1 cellular context compared by ENCODE assay signal in the genomic region with DNA sequence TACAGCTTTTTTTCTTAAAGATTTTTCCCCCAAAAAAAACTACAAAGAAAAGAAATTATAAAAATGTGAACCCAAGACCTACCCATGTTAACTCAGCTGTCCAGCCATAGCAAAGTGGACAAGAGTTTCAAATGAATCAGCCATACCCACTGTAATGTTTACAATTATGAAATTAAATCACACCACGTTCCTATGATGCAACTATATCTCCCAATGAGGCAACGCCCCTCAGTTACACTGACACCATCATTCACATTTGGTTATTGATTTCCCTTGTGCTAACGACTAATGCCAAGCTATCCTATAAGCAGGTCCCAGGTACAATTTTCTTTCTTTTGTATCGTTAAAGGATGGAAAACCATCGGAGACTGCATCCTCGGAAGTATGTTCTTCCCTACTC.
A peak's percentile ranks its signal among the peaks of the same experiment; 100 is the strongest.
TF ChIP-seq lines count a peak whose summit lies in the region.

No MANE protein-coding gene starts in this region.

TF ChIP-seq in WTC11, 78 proteins besides CTCF, POLR2A, EP300 and RAD21:
- TF ChIP-seq, protein P1, sequence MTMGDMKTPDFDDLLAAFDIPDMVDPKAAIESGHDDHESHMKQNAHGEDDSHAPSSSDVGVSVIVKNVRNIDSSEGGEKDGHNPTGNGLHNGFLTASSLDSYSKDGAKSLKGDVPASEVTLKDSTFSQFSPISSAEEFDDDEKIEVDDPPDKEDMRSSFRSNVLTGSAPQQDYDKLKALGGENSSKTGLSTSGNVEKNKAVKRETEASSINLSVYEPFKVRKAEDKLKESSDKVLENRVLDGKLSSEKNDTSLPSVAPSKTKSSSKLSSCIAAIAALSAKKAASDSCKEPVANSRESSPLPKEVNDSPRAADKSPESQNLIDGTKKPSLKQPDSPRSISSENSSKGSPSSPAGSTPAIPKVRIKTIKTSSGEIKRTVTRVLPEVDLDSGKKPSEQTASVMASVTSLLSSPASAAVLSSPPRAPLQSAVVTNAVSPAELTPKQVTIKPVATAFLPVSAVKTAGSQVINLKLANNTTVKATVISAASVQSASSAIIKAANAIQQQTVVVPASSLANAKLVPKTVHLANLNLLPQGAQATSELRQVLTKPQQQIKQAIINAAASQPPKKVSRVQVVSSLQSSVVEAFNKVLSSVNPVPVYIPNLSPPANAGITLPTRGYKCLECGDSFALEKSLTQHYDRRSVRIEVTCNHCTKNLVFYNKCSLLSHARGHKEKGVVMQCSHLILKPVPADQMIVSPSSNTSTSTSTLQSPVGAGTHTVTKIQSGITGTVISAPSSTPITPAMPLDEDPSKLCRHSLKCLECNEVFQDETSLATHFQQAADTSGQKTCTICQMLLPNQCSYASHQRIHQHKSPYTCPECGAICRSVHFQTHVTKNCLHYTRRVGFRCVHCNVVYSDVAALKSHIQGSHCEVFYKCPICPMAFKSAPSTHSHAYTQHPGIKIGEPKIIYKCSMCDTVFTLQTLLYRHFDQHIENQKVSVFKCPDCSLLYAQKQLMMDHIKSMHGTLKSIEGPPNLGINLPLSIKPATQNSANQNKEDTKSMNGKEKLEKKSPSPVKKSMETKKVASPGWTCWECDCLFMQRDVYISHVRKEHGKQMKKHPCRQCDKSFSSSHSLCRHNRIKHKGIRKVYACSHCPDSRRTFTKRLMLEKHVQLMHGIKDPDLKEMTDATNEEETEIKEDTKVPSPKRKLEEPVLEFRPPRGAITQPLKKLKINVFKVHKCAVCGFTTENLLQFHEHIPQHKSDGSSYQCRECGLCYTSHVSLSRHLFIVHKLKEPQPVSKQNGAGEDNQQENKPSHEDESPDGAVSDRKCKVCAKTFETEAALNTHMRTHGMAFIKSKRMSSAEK (CRISPR knock-in tag; IDR thresholded peaks at IDR 0.05; ENCODE audit: borderline replicate concordance), result no peak
- TF ChIP-seq GABPB1 (CRISPR knock-in tag; IDR thresholded peaks at IDR 0.05) (peak; percentile 76), CBFB (CRISPR knock-in tag; IDR thresholded peaks at IDR 0.05; ENCODE audit: low read depth) (no peak)
- TF ChIP-seq, protein P2, sequence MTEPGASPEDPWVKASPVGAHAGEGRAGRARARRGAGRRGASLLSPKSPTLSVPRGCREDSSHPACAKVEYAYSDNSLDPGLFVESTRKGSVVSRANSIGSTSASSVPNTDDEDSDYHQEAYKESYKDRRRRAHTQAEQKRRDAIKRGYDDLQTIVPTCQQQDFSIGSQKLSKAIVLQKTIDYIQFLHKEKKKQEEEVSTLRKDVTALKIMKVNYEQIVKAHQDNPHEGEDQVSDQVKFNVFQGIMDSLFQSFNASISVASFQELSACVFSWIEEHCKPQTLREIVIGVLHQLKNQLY (CRISPR knock-in tag; IDR thresholded peaks at IDR 0.05), result no peak
